In the genomic region with DNA sequence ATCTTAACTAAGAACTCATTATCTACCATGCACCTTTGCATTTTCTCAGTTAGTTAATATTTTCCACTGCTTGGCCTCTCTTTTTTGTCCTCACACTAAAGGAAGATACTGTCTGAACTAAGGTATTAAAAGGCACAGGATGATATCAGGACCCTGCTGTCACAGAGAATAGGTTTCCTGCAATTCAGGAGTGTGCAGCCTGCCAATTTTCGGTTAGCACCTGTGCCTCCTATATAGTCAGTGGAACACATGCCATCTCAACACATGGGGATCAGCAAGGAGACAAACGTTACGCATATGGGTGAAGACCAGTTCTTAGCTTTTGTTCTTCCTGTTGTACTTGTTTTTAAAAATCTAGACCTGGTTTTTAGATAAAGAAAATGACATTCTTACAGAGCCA, we compare ENCODE assay signal across 31 cellular contexts.
"Had no signal": no experiment of that assay in that cellular context is flagged by ENCODE, and none has a peak within 500 bp of the region (broad histone marks: within the 10 kb centered on the region; RNA-seq: fewer than 3 reads in every experiment).

No MANE protein-coding gene starts in this region.

- DNase-seq: activated CD4-positive, alpha-beta T cell treated with anti-CD3 and anti-CD28 coated beads, Interleukin-2, amount 10 ng/mL, durations not matched to agents 24 days and 14 days; activated CD4-positive, alpha-beta T cell treated with anti-CD3 and anti-CD28 coated beads, Interleukin-2, amount 50 U/mL, for 4 hours; activated CD8-positive, alpha-beta T cell treated with anti-CD3 and anti-CD28 coated beads for 36 hours; activated gamma-delta T cell; activated naive CD4-positive, alpha-beta T cell treated with Interleukin-2 at 50 U/mL for 16 hours; activated naive CD8-positive, alpha-beta T cell treated with anti-CD3 and anti-CD28 coated beads, Interleukin-2, amount 10 ng/mL, durations not matched to agents 7 days and 5 days; activated T-cell treated with anti-CD3 and anti-CD28 coated beads, Interleukin-2, amount 50 U/mL, for 1 hour; activated T-cell treated with anti-CD3 and anti-CD28 coated beads, Interleukin-2, amount 50 U/mL, for 72 hours; amygdala; KG1; MM.1S; MV-4-11; NCI-H1092; NCI-H1436 treated with DMSO at 0.1 percent for 48 hours; NCI-H187 treated with DMSO at 0.1 percent for 48 hours; NCI-H446; NCI-H510A treated with DMSO at 0.1 percent for 48 hours; NCI-H526 treated with DMSO at 0.1 percent for 48 hours; NCI-H82; NK-92 treated with Interleukin-12 subunit alpha and Interleukin-12 subunit beta, amount 100 ng/mL, for 24 hours; PC-3; Peyer's patch; RPMI8226; SHP77 treated with DMSO at 0.1 percent for 48 hours; SK-N-SH had no signal

- H3K4me3 ChIP-seq: ascending aorta, cardiac muscle cell, Peyer's patch, SJSA1 had no signal

- H3K9ac ChIP-seq: SK-N-SH had no signal

- ATAC-seq: activated CD8-positive, alpha-beta T cell treated with anti-CD3 and anti-CD28 coated beads for 36 hours; activated T-cell treated with anti-CD3 and anti-CD28 coated beads, Interleukin-2, amount 50 U/mL, for 72 hours; activated T-helper 17 cell treated with anti-CD3 and anti-CD28 coated beads, Interleukin-2, amount 50 U/mL, for 72 hours; PC-3 had no signal

- H3K27ac ChIP-seq: ascending aorta, cardiac muscle cell, Peyer's patch, SJSA1 had no signal

- H3K4me1 ChIP-seq: ascending aorta, Peyer's patch, SJSA1 had no signal

- FAIRE-seq: colon, TTC549 had no signal

- H3K36me3 ChIP-seq: ascending aorta, cardiac muscle cell, Peyer's patch, SJSA1 had no signal

- H3K9me3 ChIP-seq: ascending aorta, Peyer's patch, SJSA1, SK-N-SH had no signal
